Comparison of ENCODE assay signal across 24 cellular contexts in genomic region chr3:181554233-181554765, GRCh38.
"Had no signal": no experiment of that assay in that cellular context is flagged by ENCODE, and none has a peak within 500 bp of the region (broad histone marks: within the 10 kb centered on the region; RNA-seq: fewer than 3 reads in every experiment).

No MANE protein-coding gene starts in this region.

- H3K27me3 ChIP-seq: gastroesophageal sphincter, right atrium auricular region, tibial artery had no signal

- FAIRE-seq: colon, endothelial cell of umbilical vein had no signal

- ATAC-seq: gastroesophageal sphincter; left ventricle myocardium superior; lower lobe of right lung; natural killer cell; sciatic nerve; stimulated activated naive CD8-positive, alpha-beta T cell treated with anti-CD3 and anti-CD28 coated beads, Interleukin-15, amount 100 ng/mL, for 72 hours had no signal

- H3K9me3 ChIP-seq: gastroesophageal sphincter, lower lobe of right lung, prostate gland, right atrium auricular region, tibial artery had no signal

- H3K36me3 ChIP-seq: gastroesophageal sphincter, lower lobe of right lung, prostate gland, right atrium auricular region, tibial artery had no signal

- DNase-seq: cerebellar nuclear complex; dermis blood vessel endothelial cell; effector memory CD4-positive, alpha-beta T cell; foreskin fibroblast; hypothalamus; immature natural killer cell; islet precursor cell; left ventricle myocardium superior; lower lobe of right lung; natural killer cell; stimulated activated CD4-positive, alpha-beta T cell treated with anti-CD3 and anti-CD28 coated beads, Interleukin-12 subunit alpha, Interleukin-12 subunit beta, amount 100 ng/mL, for 4 hours; stimulated activated CD4-positive, alpha-beta T cell treated with anti-CD3 and anti-CD28 coated beads, Interleukin-1b, Interleukin-23, amount 100 ng/mL, for 48 hours; stimulated activated CD4-positive, alpha-beta T cell treated with anti-CD3 and anti-CD28 coated beads, Interleukin-4, amount 100 ng/mL, for 1 hour; stimulated activated CD8-positive, alpha-beta memory T cell treated with anti-CD3 and anti-CD28 coated beads, Interleukin-4, amount 100 ng/mL, for 48 hours; stimulated activated naive CD4-positive, alpha-beta T cell; stimulated activated naive CD8-positive, alpha-beta T cell treated with anti-CD3 and anti-CD28 coated beads, Interleukin-15, amount 100 ng/mL, for 72 hours; tibial artery had no signal

- H3K27ac ChIP-seq: gastroesophageal sphincter, lower lobe of right lung, prostate gland, right atrium auricular region, tibial artery had no signal

- H3K4me1 ChIP-seq: gastroesophageal sphincter, lower lobe of right lung, prostate gland, right atrium auricular region, tibial artery had no signal

- H3K4me3 ChIP-seq: gastroesophageal sphincter, lower lobe of right lung, prostate gland, right atrium auricular region, smooth muscle cell, tibial artery had no signal

- H3K4me2 ChIP-seq: smooth muscle cell had no signal
